In the genomic region with DNA sequence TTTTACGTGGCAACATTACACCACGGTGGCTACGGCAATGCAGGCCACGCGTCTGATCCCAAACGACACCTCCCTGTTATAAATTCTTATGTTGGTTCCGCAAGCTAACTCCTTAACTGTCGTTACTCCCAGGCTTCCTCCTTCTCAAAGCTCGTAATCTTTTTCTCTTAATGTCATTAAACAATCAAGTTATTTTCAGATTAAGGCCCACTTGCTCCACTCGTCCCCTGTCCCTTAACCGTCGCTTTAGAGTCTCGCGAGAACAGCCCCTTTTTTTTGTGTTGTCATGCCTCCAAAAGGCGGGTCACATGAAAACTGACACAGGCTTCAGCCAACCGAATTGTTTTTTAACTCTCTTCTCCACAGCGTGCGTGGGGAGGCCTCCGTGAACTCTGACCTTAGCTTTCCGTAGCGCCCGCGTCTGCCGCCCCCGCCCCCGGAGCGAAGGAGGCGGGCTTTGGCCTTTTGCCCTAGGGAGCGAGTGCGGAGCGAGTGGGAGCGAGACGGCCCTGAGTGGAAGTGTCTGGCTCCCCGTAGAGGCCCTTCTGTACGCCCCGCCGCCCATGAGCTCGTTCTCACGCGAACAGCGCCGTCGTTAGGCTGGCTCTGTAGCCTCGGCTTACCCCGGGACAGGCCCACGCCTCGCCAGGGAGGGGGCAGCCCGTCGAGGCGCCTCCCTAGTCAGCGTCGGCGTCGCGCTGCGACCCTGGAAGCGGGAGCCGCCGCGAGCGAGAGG, we compare ENCODE assay signal across 8 cellular contexts. TPM values are rescaled to one million over a fixed set of nuclear protein-coding genes. Genes with fewer than 3 reads are reported as not detected.
DNase-seq lines count a peak whose midpoint lies in the region; ATAC-seq and TF ChIP-seq lines count a peak whose summit lies in the region.

TSS of gene CAND1 (plus strand) at position 463 of the 736 bp plus-strand sequence. CDS start 360 bp downstream, outside the sequence.

- H3K4me3 Mint-ChIP-seq in T-helper 1 cell treated with Interleukin-12 subunit alpha and Interleukin-12 subunit beta and Interleukin-4 antibody, amounts not matched to agents 30 μg/mL and 1 μg/mL, for 36 hours: peak within 1 kb of the TSS; percentile 94
- peak within 1 kb of the TSS; percentile 86 for H3K4me3 Mint-ChIP-seq in progenitor cell of endocrine pancreas (ENCODE audit: low read depth)

- H3K4me1 Mint-ChIP-seq in T-helper 1 cell treated with Interleukin-12 subunit alpha and Interleukin-12 subunit beta and Interleukin-4 antibody, amounts not matched to agents 30 μg/mL and 1 μg/mL, for 36 hours (ENCODE audit: low read depth): peaks cover 32% of the 10 kb centered on the region
- peaks cover 22% of the 10 kb centered on the region for H3K4me1 Mint-ChIP-seq in progenitor cell of endocrine pancreas (ENCODE audit: low read depth)

- TF ChIP-seq POLR2A in GM15510 (IDR thresholded peaks at IDR 0.05; ENCODE audit: borderline replicate concordance, extremely low read depth, insufficient read length): peak; percentile 82

- ATAC-seq in HG02885 (IDR thresholded peaks at IDR 0.05; ENCODE audit: poor library complexity, unreplicated experiment) (peak; percentile 74), left cardiac atrium (peak; percentile 93 to 94)

- H3K9me3 Mint-ChIP-seq in T-helper 1 cell treated with Interleukin-12 subunit alpha and Interleukin-12 subunit beta and Interleukin-4 antibody, amounts not matched to agents 30 μg/mL and 1 μg/mL, for 36 hours: no peaks in the 10 kb centered on the region
- no peaks in the 10 kb centered on the region for H3K9me3 Mint-ChIP-seq in progenitor cell of endocrine pancreas (ENCODE audit: low read depth)

- no peaks in the 10 kb centered on the region for H3K27me3 Mint-ChIP-seq in T-helper 1 cell treated with Interleukin-12 subunit alpha and Interleukin-12 subunit beta and Interleukin-4 antibody, amounts not matched to agents 30 μg/mL and 1 μg/mL, for 36 hours (ENCODE audit: low read depth)
- H3K27me3 Mint-ChIP-seq in progenitor cell of endocrine pancreas: no peaks in the 10 kb centered on the region

- H3K27ac Mint-ChIP-seq in T-helper 1 cell treated with Interleukin-12 subunit alpha and Interleukin-12 subunit beta and Interleukin-4 antibody, amounts not matched to agents 30 μg/mL and 1 μg/mL, for 36 hours: peak within 1 kb of the TSS; percentile 97
- H3K27ac Mint-ChIP-seq in progenitor cell of endocrine pancreas: peak within 1 kb of the TSS; percentile 99

- intact Hi-C loops in left cardiac atrium (cut with DNase I): no loop called here

- DNase-seq in NCI-H1694 (lab: John Stamatoyannopoulos, UW) (peak; percentile 95), amygdala (lab: John Stamatoyannopoulos, UW) (peak; percentile 75 to 99 (median 97)), left cardiac atrium (peak; percentile 96), progenitor cell of endocrine pancreas (ENCODE audit: low spot score, unreplicated experiment) (peak; percentile 85), ureter (ENCODE audit: low spot score) (peak; percentile 99)

- peak; percentile 21 for TF ChIP-seq CTCF in progenitor cell of endocrine pancreas (IDR thresholded peaks at IDR 0.05; ENCODE audit: unreplicated experiment)

- peaks cover 8% of the 10 kb centered on the region for H3K36me3 Mint-ChIP-seq in T-helper 1 cell treated with Interleukin-12 subunit alpha and Interleukin-12 subunit beta and Interleukin-4 antibody, amounts not matched to agents 30 μg/mL and 1 μg/mL, for 36 hours (ENCODE audit: low read depth)
- no peaks in the 10 kb centered on the region for H3K36me3 Mint-ChIP-seq in progenitor cell of endocrine pancreas (ENCODE audit: insufficient read depth)

RNA-seq across cellular contexts. Expression of gene CAND1, which starts in this region (rescaled TPM):
- total RNA-seq in left cardiac atrium: 10 to 100 TPM; 48.7 to 53.0 TPM
- 230 and 239 TPM in 2 replicates for total RNA-seq in progenitor cell of endocrine pancreas
- 141 TPM for total RNA-seq in ureter

Comparison
In these comparisons a context has a peak if more than half of its experiments do, and no peak if none do; other contexts are left out.
1. Peak in every context shown above with its lines: DNase-seq and ATAC-seq.